Comparison of ENCODE assay signal across 1 cellular context in the genomic region with DNA sequence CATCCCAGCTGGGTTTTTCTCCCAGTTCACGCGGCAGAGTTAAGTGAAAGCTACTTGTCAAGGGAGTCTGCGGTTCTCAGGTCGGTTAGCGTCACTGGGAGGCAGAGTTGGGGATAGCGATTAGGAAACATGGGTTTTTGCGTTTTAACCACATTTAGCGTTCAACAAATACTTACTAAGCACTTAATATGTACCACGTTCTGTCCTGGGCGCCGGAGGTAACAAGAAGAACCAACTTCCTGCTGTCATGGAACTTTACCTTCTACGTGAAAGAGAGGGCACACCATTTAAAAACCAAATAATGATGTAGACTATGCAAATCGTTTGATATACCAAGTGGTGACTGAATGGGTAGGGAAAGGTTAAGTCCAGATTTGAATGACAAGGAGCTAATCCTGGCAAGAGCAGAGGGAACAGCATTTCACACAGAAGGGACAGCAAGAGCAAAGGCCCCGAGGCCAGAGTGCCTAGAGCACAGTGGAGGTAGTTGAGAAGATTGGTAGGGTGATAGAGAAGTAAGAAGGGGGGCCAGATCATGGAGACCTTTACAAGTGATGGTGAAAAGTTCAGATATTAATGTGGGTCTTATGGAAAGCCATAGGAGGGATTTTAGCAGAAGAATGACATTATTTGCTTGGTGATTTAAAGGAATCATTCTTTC.
A peak's percentile ranks its signal among the peaks of the same experiment; 100 is the strongest.
TF ChIP-seq lines count a peak whose summit lies in the region.

No MANE protein-coding gene starts in this region.

TF ChIP-seq in GM12878, 131 proteins besides CTCF, POLR2A, EP300 and RAD21:
- TF ChIP-seq NRF1 (conservative IDR thresholded peaks at IDR 0.05; ENCODE audit: low read depth, low read length) = no peak
- TF ChIP-seq KAT2A (conservative IDR thresholded peaks at IDR 0.05; ENCODE audit: control insufficient read depth, low read depth, low read length) = no peak
- no peak for TF ChIP-seq BRCA1 (IDR thresholded peaks at IDR 0.05; ENCODE audit: low read depth, low read length)
- no peak for TF ChIP-seq NFIC (IDR thresholded peaks at IDR 0.05; ENCODE audit: low read depth, low read length)
- TF ChIP-seq HDAC6 (IDR thresholded peaks at IDR 0.05; ENCODE audit: unreplicated experiment) = peak; percentile 1
- TF ChIP-seq POU2F2 (IDR thresholded peaks at IDR 0.05; ENCODE audit: borderline replicate concordance, low read depth, low read length) = 0 out of 3 replicates have a peak, but pooled peaks have one; percentile 21
- TF ChIP-seq RCOR1 (conservative IDR thresholded peaks at IDR 0.05; ENCODE audit: low read depth, low read length) = no peak
- TF ChIP-seq RUNX3 (IDR thresholded peaks at IDR 0.05; ENCODE audit: low read length) = peak; percentile 46
- no peak for TF ChIP-seq SP1 (IDR thresholded peaks at IDR 0.05; ENCODE audit: low read depth, low read length)
- no peak for TF ChIP-seq SMARCA5 (IDR thresholded peaks at IDR 0.05)
- TF ChIP-seq MTA3 (IDR thresholded peaks at IDR 0.05; ENCODE audit: borderline replicate concordance, low read length) = no peak
- TF ChIP-seq GABPA (IDR thresholded peaks at IDR 0.05; ENCODE audit: low read depth) = no peak
- TF ChIP-seq, protein P1, sequence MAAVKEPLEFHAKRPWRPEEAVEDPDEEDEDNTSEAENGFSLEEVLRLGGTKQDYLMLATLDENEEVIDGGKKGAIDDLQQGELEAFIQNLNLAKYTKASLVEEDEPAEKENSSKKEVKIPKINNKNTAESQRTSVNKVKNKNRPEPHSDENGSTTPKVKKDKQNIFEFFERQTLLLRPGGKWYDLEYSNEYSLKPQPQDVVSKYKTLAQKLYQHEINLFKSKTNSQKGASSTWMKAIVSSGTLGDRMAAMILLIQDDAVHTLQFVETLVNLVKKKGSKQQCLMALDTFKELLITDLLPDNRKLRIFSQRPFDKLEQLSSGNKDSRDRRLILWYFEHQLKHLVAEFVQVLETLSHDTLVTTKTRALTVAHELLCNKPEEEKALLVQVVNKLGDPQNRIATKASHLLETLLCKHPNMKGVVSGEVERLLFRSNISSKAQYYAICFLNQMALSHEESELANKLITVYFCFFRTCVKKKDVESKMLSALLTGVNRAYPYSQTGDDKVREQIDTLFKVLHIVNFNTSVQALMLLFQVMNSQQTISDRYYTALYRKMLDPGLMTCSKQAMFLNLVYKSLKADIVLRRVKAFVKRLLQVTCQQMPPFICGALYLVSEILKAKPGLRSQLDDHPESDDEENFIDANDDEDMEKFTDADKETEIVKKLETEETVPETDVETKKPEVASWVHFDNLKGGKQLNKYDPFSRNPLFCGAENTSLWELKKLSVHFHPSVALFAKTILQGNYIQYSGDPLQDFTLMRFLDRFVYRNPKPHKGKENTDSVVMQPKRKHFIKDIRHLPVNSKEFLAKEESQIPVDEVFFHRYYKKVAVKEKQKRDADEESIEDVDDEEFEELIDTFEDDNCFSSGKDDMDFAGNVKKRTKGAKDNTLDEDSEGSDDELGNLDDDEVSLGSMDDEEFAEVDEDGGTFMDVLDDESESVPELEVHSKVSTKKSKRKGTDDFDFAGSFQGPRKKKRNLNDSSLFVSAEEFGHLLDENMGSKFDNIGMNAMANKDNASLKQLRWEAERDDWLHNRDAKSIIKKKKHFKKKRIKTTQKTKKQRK (IDR thresholded peaks at IDR 0.05; ENCODE audit: low read depth, low read length) = no peak
- no peak for TF ChIP-seq EED (IDR thresholded peaks at IDR 0.05; ENCODE audit: low read depth)
- no peak for TF ChIP-seq ZNF207 (IDR thresholded peaks at IDR 0.05; ENCODE audit: borderline replicate concordance)
- TF ChIP-seq, protein P2, sequence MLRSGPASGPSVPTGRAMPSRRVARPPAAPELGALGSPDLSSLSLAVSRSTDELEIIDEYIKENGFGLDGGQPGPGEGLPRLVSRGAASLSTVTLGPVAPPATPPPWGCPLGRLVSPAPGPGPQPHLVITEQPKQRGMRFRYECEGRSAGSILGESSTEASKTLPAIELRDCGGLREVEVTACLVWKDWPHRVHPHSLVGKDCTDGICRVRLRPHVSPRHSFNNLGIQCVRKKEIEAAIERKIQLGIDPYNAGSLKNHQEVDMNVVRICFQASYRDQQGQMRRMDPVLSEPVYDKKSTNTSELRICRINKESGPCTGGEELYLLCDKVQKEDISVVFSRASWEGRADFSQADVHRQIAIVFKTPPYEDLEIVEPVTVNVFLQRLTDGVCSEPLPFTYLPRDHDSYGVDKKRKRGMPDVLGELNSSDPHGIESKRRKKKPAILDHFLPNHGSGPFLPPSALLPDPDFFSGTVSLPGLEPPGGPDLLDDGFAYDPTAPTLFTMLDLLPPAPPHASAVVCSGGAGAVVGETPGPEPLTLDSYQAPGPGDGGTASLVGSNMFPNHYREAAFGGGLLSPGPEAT (IDR thresholded peaks at IDR 0.05; ENCODE audit: low read depth) = no peak
- no peak for TF ChIP-seq RELA (IDR thresholded peaks at IDR 0.05; ENCODE audit: borderline replicate concordance, partially characterized antibody)
- no peak for TF ChIP-seq POLR2AphosphoS2 (IDR thresholded peaks at IDR 0.05; ENCODE audit: low read depth, low read length)
- no peak for TF ChIP-seq CHD4 (IDR thresholded peaks at IDR 0.05)
- TF ChIP-seq IKZF1 (conservative IDR thresholded peaks at IDR 0.05) = no peak
- no peak for TF ChIP-seq SIX5 (IDR thresholded peaks at IDR 0.05; ENCODE audit: low read depth, low read length, severe bottlenecking)
- no peak for TF ChIP-seq MLLT1 (IDR thresholded peaks at IDR 0.05)
- TF ChIP-seq ZNF274 (IDR thresholded peaks at IDR 0.05; ENCODE audit: insufficient read depth, insufficient read length) = no peak
- no peak for TF ChIP-seq CHD2 (IDR thresholded peaks at IDR 0.05; ENCODE audit: borderline replicate concordance, low read depth, low read length)
- no peak for TF ChIP-seq IRF3 (IDR thresholded peaks at IDR 0.05)
- TF ChIP-seq ZNF622 (IDR thresholded peaks at IDR 0.05) = no peak
- no peak for TF ChIP-seq MXI1 (IDR thresholded peaks at IDR 0.05; ENCODE audit: low read depth, low read length)
- 0 out of 2 replicates have a peak, but pooled peaks have one; percentile 43 for TF ChIP-seq HDAC2 (IDR thresholded peaks at IDR 0.05)
- TF ChIP-seq ZNF687 (IDR thresholded peaks at IDR 0.05) = no peak
